37 cellular contexts compared by ENCODE assay signal in genomic region chr17:79108870-79109269, GRCh38.
"Had no signal": no experiment of that assay in that cellular context is flagged by ENCODE, and none has a peak within 500 bp of the region (broad histone marks: within the 10 kb centered on the region; RNA-seq: fewer than 3 reads in every experiment).

No MANE protein-coding gene starts in this region.

- H3K36me3 Mint-ChIP-seq: activated CD4-positive, alpha-beta memory T cell treated with anti-CD3 and anti-CD28 coated beads for 36 hours; activated naive CD4-positive, alpha-beta T cell treated with anti-CD3 and anti-CD28 coated beads, Interleukin-2, amount 50 U/mL, for 72 hours; activated naive CD8-positive, alpha-beta T cell treated with anti-CD3 and anti-CD28 coated beads for 36 hours had no signal

- H3K27me3 Mint-ChIP-seq: activated CD8-positive, alpha-beta T cell treated with anti-CD3 and anti-CD28 coated beads for 36 hours had no signal

- FAIRE-seq: astrocyte, TTC549 had no signal

- H3K4me3 ChIP-seq: adrenal gland, body of pancreas, breast epithelium had no signal

- H3K36me3 ChIP-seq: adrenal gland, brain microvascular endothelial cell, breast epithelium had no signal

- H3K4me1 Mint-ChIP-seq: activated B cell treated with CpG ODN at 0.5 μM for 24 hours; activated CD4-positive, alpha-beta T cell treated with anti-CD3 and anti-CD28 coated beads, Interleukin-2, amount 10 ng/mL, durations not matched to agents 24 days and 14 days; activated naive CD8-positive, alpha-beta T cell treated with anti-CD3 and anti-CD28 coated beads for 36 hours; activated T-helper 17 cell treated with anti-CD3 and anti-CD28 coated beads, Interleukin-2, amount 50 U/mL, for 72 hours had no signal

- H3K9me3 ChIP-seq: adrenal gland, body of pancreas, breast epithelium had no signal

- H3K4me1 ChIP-seq: adrenal gland, breast epithelium had no signal

- DNase-seq: activated B cell treated with CpG ODN at 0.5 μM for 24 hours; activated CD4-positive, alpha-beta memory T cell treated with anti-CD3 and anti-CD28 coated beads for 36 hours; activated CD4-positive, alpha-beta T cell treated with anti-CD3 and anti-CD28 coated beads for 4 hours; activated CD4-positive, alpha-beta T cell treated with anti-CD3 and anti-CD28 coated beads, Interleukin-2, amount 10 ng/mL, durations not matched to agents 24 days and 14 days; activated CD4-positive, alpha-beta T cell treated with anti-CD3 and anti-CD28 coated beads, Interleukin-2, amount 50 U/mL, for 1 hour; activated CD4-positive, alpha-beta T cell treated with anti-CD3 and anti-CD28 coated beads, Interleukin-2, amount 50 U/mL, for 4 hours; activated CD4-positive, CD25-positive, alpha-beta regulatory T cell treated with anti-CD3 and anti-CD28 coated beads, Interleukin-2, amount 50 U/mL, for 72 hours; activated CD8-positive, alpha-beta memory T cell treated with anti-CD3 and anti-CD28 coated beads, Interleukin-2, amount 50 U/mL, for 4 hours; activated CD8-positive, alpha-beta T cell treated with anti-CD3 and anti-CD28 coated beads for 36 hours; activated effector memory CD4-positive, alpha-beta T cell treated with anti-CD3 and anti-CD28 coated beads, Interleukin-2, amount 50 U/mL, for 16 hours; activated gamma-delta T cell treated with Interleukin-2 at 50 U/mL for 16 hours; activated naive CD4-positive, alpha-beta T cell; activated naive CD4-positive, alpha-beta T cell treated with anti-CD3 and anti-CD28 coated beads for 36 hours; activated naive CD4-positive, alpha-beta T cell treated with anti-CD3 and anti-CD28 coated beads, Interleukin-2, amount 50 U/mL, for 16 hours; activated naive CD8-positive, alpha-beta T cell treated with anti-CD3 and anti-CD28 coated beads for 36 hours; activated T-cell treated with anti-CD3 and anti-CD28 coated beads for 4 hours; activated T-cell treated with anti-CD3 and anti-CD28 coated beads, Interleukin-2, amount 50 U/mL, for 1 hour; activated T-cell treated with anti-CD3 and anti-CD28 coated beads, Interleukin-2, amount 50 U/mL, for 4 hours; activated T-cell treated with anti-CD3 and anti-CD28 coated beads, Interleukin-2, amount 50 U/mL, for 72 hours; adrenal gland; amniotic stem cell; aorta; body of pancreas; brain microvascular endothelial cell; central memory CD4-positive, alpha-beta T cell; T-helper 1 cell; T-helper 2 cell; T-helper 9 cell had no signal

- H3K9me3 Mint-ChIP-seq: activated B cell treated with CpG ODN at 0.5 μM for 24 hours; activated CD4-positive, alpha-beta memory T cell treated with anti-CD3 and anti-CD28 coated beads for 36 hours; activated CD4-positive, alpha-beta T cell treated with anti-CD3 and anti-CD28 coated beads, Interleukin-2, amount 10 ng/mL, durations not matched to agents 24 days and 14 days; activated CD8-positive, alpha-beta T cell treated with anti-CD3 and anti-CD28 coated beads for 36 hours; activated naive CD4-positive, alpha-beta T cell treated with anti-CD3 and anti-CD28 coated beads for 36 hours; activated naive CD4-positive, alpha-beta T cell treated with anti-CD3 and anti-CD28 coated beads, Interleukin-2, amount 50 U/mL, for 72 hours; activated naive CD8-positive, alpha-beta T cell treated with anti-CD3 and anti-CD28 coated beads for 36 hours; activated T-cell treated with anti-CD3 and anti-CD28 coated beads, Interleukin-2, amount 50 U/mL, for 4 hours; activated T-cell treated with anti-CD3 and anti-CD28 coated beads, Interleukin-2, amount 50 U/mL, for 72 hours; activated T-helper 1 cell treated with anti-CD3 and anti-CD28 coated beads, Interleukin-12 subunit alpha, Interleukin-12 subunit beta, Interleukin-2, Interleukin-4 antibody, amounts not matched to agents 30 ng/mL and 10 ng/mL and 1 ng/mL, durations not matched to agents 14 hours and 24 hours and 36 hours; activated T-helper 17 cell treated with anti-CD3 and anti-CD28 coated beads, Interleukin-2, amount 50 U/mL, for 72 hours; T-helper 1 cell treated with Interleukin-12 subunit alpha and Interleukin-12 subunit beta and Interleukin-4 antibody, amounts not matched to agents 30 μg/mL and 1 μg/mL, for 36 hours; T-helper 2 cell treated with Interferon-gamma antibody and Interleukin-4, amounts not matched to agents 5 μg/mL and 100 μg/mL, for 36 hours had no signal

- ATAC-seq: activated CD8-positive, alpha-beta T cell treated with anti-CD3 and anti-CD28 coated beads for 36 hours; activated naive CD4-positive, alpha-beta T cell treated with anti-CD3 and anti-CD28 coated beads, Interleukin-2, amount 50 U/mL, for 72 hours; activated T-cell treated with anti-CD3 and anti-CD28 coated beads, Interleukin-2, amount 50 U/mL, for 4 hours; activated T-cell treated with anti-CD3 and anti-CD28 coated beads, Interleukin-2, amount 50 U/mL, for 72 hours; activated T-helper 17 cell treated with anti-CD3 and anti-CD28 coated beads, Interleukin-2, amount 50 U/mL, for 72 hours; body of pancreas had no signal

- H3K27ac ChIP-seq: adrenal gland, body of pancreas, brain microvascular endothelial cell, breast epithelium, VCaP had no signal

- H3K4me3 Mint-ChIP-seq: activated B cell treated with CpG ODN at 0.5 μM for 24 hours; activated CD4-positive, alpha-beta memory T cell treated with anti-CD3 and anti-CD28 coated beads for 36 hours; activated CD4-positive, alpha-beta T cell treated with anti-CD3 and anti-CD28 coated beads, Interleukin-2, amount 10 ng/mL, durations not matched to agents 24 days and 14 days; activated CD8-positive, alpha-beta T cell treated with anti-CD3 and anti-CD28 coated beads for 36 hours; activated naive CD4-positive, alpha-beta T cell treated with anti-CD3 and anti-CD28 coated beads for 36 hours; activated naive CD8-positive, alpha-beta T cell treated with anti-CD3 and anti-CD28 coated beads for 36 hours; activated T-cell treated with anti-CD3 and anti-CD28 coated beads, Interleukin-2, amount 50 U/mL, for 4 hours; activated T-cell treated with anti-CD3 and anti-CD28 coated beads, Interleukin-2, amount 50 U/mL, for 72 hours; activated T-helper 1 cell treated with anti-CD3 and anti-CD28 coated beads, Interleukin-12 subunit alpha, Interleukin-12 subunit beta, Interleukin-2, Interleukin-4 antibody, amounts not matched to agents 30 ng/mL and 10 ng/mL and 1 ng/mL, durations not matched to agents 14 hours and 24 hours and 36 hours; activated T-helper 17 cell treated with anti-CD3 and anti-CD28 coated beads, Interleukin-2, amount 50 U/mL, for 72 hours; T-helper 1 cell treated with Interleukin-12 subunit alpha and Interleukin-12 subunit beta and Interleukin-4 antibody, amounts not matched to agents 30 μg/mL and 1 μg/mL, for 36 hours; T-helper 2 cell treated with Interferon-gamma antibody and Interleukin-4, amounts not matched to agents 5 μg/mL and 100 μg/mL, for 36 hours had no signal

- H3K27ac Mint-ChIP-seq: activated B cell treated with CpG ODN at 0.5 μM for 24 hours; activated CD4-positive, alpha-beta memory T cell treated with anti-CD3 and anti-CD28 coated beads for 36 hours; activated CD4-positive, alpha-beta T cell treated with anti-CD3 and anti-CD28 coated beads, Interleukin-2, amount 10 ng/mL, durations not matched to agents 24 days and 14 days; activated CD8-positive, alpha-beta T cell treated with anti-CD3 and anti-CD28 coated beads for 36 hours; activated naive CD4-positive, alpha-beta T cell treated with anti-CD3 and anti-CD28 coated beads for 36 hours; activated naive CD4-positive, alpha-beta T cell treated with anti-CD3 and anti-CD28 coated beads, Interleukin-2, amount 50 U/mL, for 72 hours; activated naive CD8-positive, alpha-beta T cell treated with anti-CD3 and anti-CD28 coated beads for 36 hours; activated T-cell treated with anti-CD3 and anti-CD28 coated beads, Interleukin-2, amount 50 U/mL, for 72 hours; activated T-helper 1 cell treated with anti-CD3 and anti-CD28 coated beads, Interleukin-12 subunit alpha, Interleukin-12 subunit beta, Interleukin-2, Interleukin-4 antibody, amounts not matched to agents 30 ng/mL and 10 ng/mL and 1 ng/mL, durations not matched to agents 14 hours and 24 hours and 36 hours; activated T-helper 17 cell treated with anti-CD3 and anti-CD28 coated beads, Interleukin-2, amount 50 U/mL, for 72 hours; T-helper 1 cell treated with Interleukin-12 subunit alpha and Interleukin-12 subunit beta and Interleukin-4 antibody, amounts not matched to agents 30 μg/mL and 1 μg/mL, for 36 hours; T-helper 2 cell treated with Interferon-gamma antibody and Interleukin-4, amounts not matched to agents 5 μg/mL and 100 μg/mL, for 36 hours had no signal

- H3K27me3 ChIP-seq: body of pancreas had no signal
